ENCODE assay signal across 14 cellular contexts in the genomic region with DNA sequence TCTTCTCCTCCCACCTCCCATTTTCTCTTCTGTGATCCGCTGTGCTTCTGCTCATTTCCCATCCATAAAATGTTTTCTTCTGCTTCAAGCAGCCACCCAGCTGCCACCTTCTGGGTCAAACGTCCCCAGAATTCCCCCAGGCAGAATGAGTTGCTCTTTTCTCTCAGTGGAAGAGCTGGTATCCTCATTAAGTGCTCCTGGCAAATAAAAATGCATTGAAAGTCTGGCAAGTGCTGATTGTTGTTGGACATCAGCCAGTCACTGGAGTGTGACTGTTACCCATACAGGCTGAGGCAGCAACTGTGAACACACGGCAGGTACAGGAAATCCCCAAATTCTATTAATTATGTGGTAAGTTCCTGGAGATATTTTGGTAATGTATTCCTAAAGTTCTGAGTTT. TPM values are rescaled to one million over a fixed set of nuclear protein-coding genes. Genes with fewer than 3 reads are reported as not detected.
DNase-seq lines count a peak whose midpoint lies in the region; ATAC-seq, FAIRE-seq and TF ChIP-seq lines count a peak whose summit lies in the region.
"Had no signal": no experiment of that assay in that cellular context is flagged by ENCODE, and none has a peak within 500 bp of the region (broad histone marks: within the 10 kb centered on the region; RNA-seq: fewer than 3 reads in every experiment).

No MANE protein-coding gene starts in this region.

- ATAC-seq in GM21526 (IDR thresholded peaks at IDR 0.05; ENCODE audit: low FRiP score, unreplicated experiment): no peak
- ATAC-seq: Panc1 had no signal

- intact Hi-C loops in kidney (cut with DNase I): no loop called here

- peak overlapping the region in 1 of 2 donors; percentile 14 for H3K9ac ChIP-seq in kidney (ENCODE audit: low read length in 2 of 2)
- H3K9ac ChIP-seq: KMS-11, neural progenitor cell had no signal

- H3K4me1 ChIP-seq in SJCRH30 (peaks cover 9% of the 10 kb centered on the region), kidney (ENCODE audit: control insufficient read depth in 1 of 2, insufficient read depth in 1 of 2, low read depth in 1 of 2, low read length in 2 of 2) (peaks cover 9 to 14% of the 10 kb centered on the region in 2 donors)
- H3K4me1 ChIP-seq: neural progenitor cell had no signal

- CTCF ChIA-PET in HEK293T (lab: Yijun Ruan, JAX): no interaction called here

- no peak for TF ChIP-seq POLR2A in H54 (IDR thresholded peaks at IDR 0.05; ENCODE audit: low read depth, low read length)

- H3K27me3 ChIP-seq in SJCRH30: no peaks in the 10 kb centered on the region
- H3K27me3 ChIP-seq: neural progenitor cell had no signal

- no peaks in the 10 kb centered on the region; the same call in 1 of the 2 replicates for H3K9me3 ChIP-seq in SJCRH30 (replicated peaks)
- H3K9me3 ChIP-seq in kidney (ENCODE audit: control insufficient read depth in 1 of 2, low read length in 2 of 2): no peaks in the 10 kb centered on the region

- DNase-seq in NCI-H1417 treated with DMSO at 0.1 percent for 48 hours (lab: John Stamatoyannopoulos, UW) (peak; percentile 16), SJCRH30 (peak; percentile 41 to 68), kidney (no peak), SW 1271 (lab: John Stamatoyannopoulos, UW) (no peak), H54 (ENCODE audit: insufficient read length, low spot score) (no peak), HEK293T (ENCODE audit: extremely low spot score) (no peak)
- DNase-seq: activated CD4-positive, alpha-beta T cell treated with anti-CD3 and anti-CD28 coated beads for 1 hour; activated gamma-delta T cell treated with Interleukin-2 at 50 U/mL for 16 hours; effector memory CD4-positive, alpha-beta T cell had no signal

- FAIRE-seq in kidney (lab: Jason Lieb, UNC): peak; percentile 79
- FAIRE-seq in H54 (lab: Jason Lieb, UNC): no peak

- POLR2A ChIA-PET in HEK293T (lab: Yijun Ruan, JAX): no interaction called here

- peak overlapping the region; percentile 79 for H3K27ac ChIP-seq in C4-2B
- no peak overlapping the region for H3K27ac ChIP-seq in SJCRH30
- H3K27ac ChIP-seq in kidney (ENCODE audit: low read depth in 2 of 2, low read length in 2 of 2): peak overlapping the region; percentile 33 to 49
- H3K27ac ChIP-seq: KMS-11, neural progenitor cell had no signal

- H3K36me3 ChIP-seq in SJCRH30: no peaks in the 10 kb centered on the region
- H3K36me3 ChIP-seq in kidney (ENCODE audit: control insufficient read depth in 1 of 2, insufficient read depth in 2 of 2, low read length in 2 of 2): no peaks in the 10 kb centered on the region
- H3K36me3 ChIP-seq: neural progenitor cell had no signal

- no peak for TF ChIP-seq CTCF in C4-2B (conservative IDR thresholded peaks at IDR 0.05)
- no peak for TF ChIP-seq CTCF in kidney (IDR thresholded peaks at IDR 0.05; ENCODE audit: borderline replicate concordance, extremely low read depth, insufficient read depth)

- H3K4me3 ChIP-seq in SJCRH30 (no peak overlapping the region), kidney (ENCODE audit: low read length in 2 of 2) (no peak overlapping the region)
- H3K4me3 ChIP-seq: neural progenitor cell had no signal

TF ChIP-seq in HEK293T, 16 proteins besides CTCF, POLR2A, EP300 and RAD21:
- no peak for TF ChIP-seq FOXM1 (IDR thresholded peaks at IDR 0.05; ENCODE audit: borderline replicate concordance)
- no peak for TF ChIP-seq HDGF (IDR thresholded peaks at IDR 0.05; ENCODE audit: borderline replicate concordance)
- TF ChIP-seq BHLHE40 (IDR thresholded peaks at IDR 0.05; ENCODE audit: borderline replicate concordance): no peak

RNA-seq across cellular contexts. Expression of a gene that starts 52.6 kb away (rescaled TPM):
- 112 and 128 TPM in 2 replicates for total RNA-seq in SJCRH30 (2014; rRNA removed; shearing (Covaris generic))
- 83.9 TPM for total RNA-seq in kidney
- polyA plus RNA-seq in kidney (ENCODE audit: insufficient read depth, low read depth, low replicate concordance): 19.9 TPM

Comparison
In these comparisons a context has a peak if more than half of its experiments do, and no peak if none do; other contexts are left out.
1. DNase-seq: peak in NCI-H1417 treated with DMSO at 0.1 percent for 48 hours (single experiment) and SJCRH30 (2 of 2); none in kidney (single experiment), SW 1271 (0 of 2), H54 (single experiment) and HEK293T (single experiment).